ENCODE assay signal across 1 cellular context in genomic region chr6:143936347-143936746, GRCh38.
TF ChIP-seq lines count a peak whose summit lies in the region.

No MANE protein-coding gene starts in this region.

TF ChIP-seq in K562, 482 proteins besides CTCF, POLR2A, EP300 and RAD21 (continued from another document):
- TF ChIP-seq THRB (CRISPR knock-in tag; conservative IDR thresholded peaks at IDR 0.05) (no peak), SRSF7 (optimal IDR thresholded peaks at IDR 0.05; ENCODE audit: low read depth, low read length) (no peak), C11orf30 (IDR thresholded peaks at IDR 0.05; ENCODE audit: low read depth) (peak; percentile 79), SRF (CRISPR knock-in tag; IDR thresholded peaks at IDR 0.05) (no peak), MAFG (tag; conservative IDR thresholded peaks at IDR 0.05) (peak; percentile 76), MAFK (IDR thresholded peaks at IDR 0.05; ENCODE audit: low read length) (peak; percentile 85), SETDB1 (IDR thresholded peaks at IDR 0.05; ENCODE audit: low read length) (no peak), ZNF316 (IDR thresholded peaks at IDR 0.05) (peak; percentile 89), ZNF232 (CRISPR knock-in tag; IDR thresholded peaks at IDR 0.05) (no peak), ZNF174 (CRISPR knock-in tag; IDR thresholded peaks at IDR 0.05) (no peak)
